ENCODE assay signal across 18 cellular contexts in genomic region chr7:100911484-100911883, GRCh38. TPM values are rescaled to one million over a fixed set of nuclear protein-coding genes. Genes with fewer than 3 reads are reported as not detected.
DNase-seq lines count a peak whose midpoint lies in the region; ATAC-seq and TF ChIP-seq lines count a peak whose summit lies in the region.
"Had no signal": no experiment of that assay in that cellular context is flagged by ENCODE, and none has a peak within 500 bp of the region (broad histone marks: within the 10 kb centered on the region; RNA-seq: fewer than 3 reads in every experiment).

No MANE protein-coding gene starts in this region.

- H3K36me3 ChIP-seq in colonic mucosa, result no peaks in the 10 kb centered on the region
- no peaks in the 10 kb centered on the region for H3K36me3 ChIP-seq in osteoblast (ENCODE audit: insufficient read depth, low read length)
- H3K36me3 ChIP-seq: BE2C had no signal

- H3K27me3 ChIP-seq in colonic mucosa, result no peaks in the 10 kb centered on the region
- H3K27me3 ChIP-seq in osteoblast (ENCODE audit: insufficient read depth, low read length), result peaks cover 3% of the 10 kb centered on the region

- no peak for DNase-seq in colonic mucosa
- DNase-seq in left colon, result no peak
- DNase-seq in posterior vena cava (ENCODE audit: low spot score), result peak; percentile 5
- DNase-seq in MV-4-11 (lab: John Stamatoyannopoulos, UW), result no peak
- no peak for DNase-seq in osteoblast (ENCODE audit: insufficient read length, low spot score, missing footprints)
- no peak for DNase-seq in left cardiac atrium
- DNase-seq: BE2C; C1 segment of cervical spinal cord; Caco-2; CD4-positive, alpha-beta T cell; GDM1; GOT3; H7; HFFc6; IMR-90 had no signal

- no peak overlapping the region for H3K4me2 ChIP-seq in osteoblast (ENCODE audit: insufficient read depth, low read length)

- no peak for TF ChIP-seq CTCF in colonic mucosa (IDR thresholded peaks at IDR 0.05)
- no peak for TF ChIP-seq CTCF in osteoblast (IDR thresholded peaks at IDR 0.05; ENCODE audit: extremely low read depth, low read depth, low read length)

- no peaks in the 10 kb centered on the region for H3K9me3 ChIP-seq in colonic mucosa
- no peaks in the 10 kb centered on the region for H3K9me3 ChIP-seq in osteoblast (ENCODE audit: low read depth, low read length)
- H3K9me3 ChIP-seq: BE2C, Caco-2 had no signal

- H3K27ac ChIP-seq in colonic mucosa, result peak overlapping the region; percentile 32
- H3K27ac ChIP-seq in osteoblast (ENCODE audit: low read depth, low read length), result no peak overlapping the region

- no peak overlapping the region for H2AFZ ChIP-seq in osteoblast (ENCODE audit: low read length)

- intact Hi-C loops in colonic mucosa (cut with DNase I) (no loop called here), left colon (cut with DNase I, micrococcal nuclease) (no loop called here), posterior vena cava (cut with DNase I) (no loop called here), left cardiac atrium (cut with DNase I) (no loop called here)

- ATAC-seq in left colon (peak; percentile 60), left cardiac atrium (no peak)
- ATAC-seq: HCT116 had no signal

- no peaks in the 10 kb centered on the region for H3K79me2 ChIP-seq in osteoblast (ENCODE audit: insufficient read depth, low read length)

- H3K4me1 ChIP-seq in colonic mucosa, result no peaks in the 10 kb centered on the region
- H3K4me1 ChIP-seq in osteoblast (ENCODE audit: insufficient read depth, low read length), result no peaks in the 10 kb centered on the region
- H3K4me1 ChIP-seq: BE2C had no signal

- H4K20me1 ChIP-seq in osteoblast (ENCODE audit: insufficient read depth, low read length), result no peaks in the 10 kb centered on the region

- no peak overlapping the region for H3K9ac ChIP-seq in colonic mucosa (ENCODE audit: low read depth in 2 of 2, low read length in 2 of 2)

- H3K4me3 ChIP-seq in colonic mucosa (no peak overlapping the region), osteoblast (ENCODE audit: insufficient read depth, low read length) (no peak overlapping the region)

RNA-seq across cellular contexts. Expression of gene ACHE, which starts 15.8 kb away (rescaled TPM):
- total RNA-seq in colonic mucosa (10 to 100 TPM in 1 of 2 donors, 1 to 10 TPM in 1; 5.3 to 11.7 TPM), left colon (10 to 100 TPM; 18.4 to 29.2 TPM), posterior vena cava (1 to 10 TPM; 2.8 to 9.4 TPM), osteoblast (under 0.01 TPM in 2 replicates), left cardiac atrium (10 to 100 TPM in 1 of 2 donors, 1 to 10 TPM in 1; 8.5 to 30.9 TPM)
- total RNA-seq: IMR-90 had no signal

RNA-seq across cellular contexts. Expression of gene UFSP1, which starts 22.0 kb away (rescaled TPM):
- total RNA-seq in colonic mucosa (1 to 10 TPM; 2.1 to 4.4 TPM), left colon (1 to 10 TPM; 2.2 to 2.7 TPM), posterior vena cava (1 to 10 TPM; 2.7 to 3.3 TPM), osteoblast (4.7 and 5.8 TPM in 2 replicates), left cardiac atrium (1 to 10 TPM; 2.7 to 4.3 TPM)

RNA-seq across cellular contexts. Expression of gene SRRT, which starts 36.6 kb away (rescaled TPM):
- total RNA-seq in colonic mucosa (100 to 1,000 TPM; 114 to 204 TPM), left colon (100 to 1,000 TPM in 1 of 2 donors, 10 to 100 TPM in 1; 85.9 to 116 TPM), posterior vena cava (10 to 100 TPM; 78.0 to 91.2 TPM), osteoblast (31.2 and 42.0 TPM in 2 replicates), left cardiac atrium (10 to 100 TPM; 65.1 to 87.0 TPM)

RNA-seq across cellular contexts. Expression of gene MUC3A, which starts 37.9 kb away (rescaled TPM):
- total RNA-seq in colonic mucosa, result 100 to 1,000 TPM; 137 to 149 TPM
- total RNA-seq in left colon, result 100 to 1,000 TPM; 144 to 185 TPM
- total RNA-seq in posterior vena cava, result under 1 TPM; 0.52 to 0.74 TPM
- not detected in 2 replicates for total RNA-seq in osteoblast
- under 1 TPM; 0.35 to 0.76 TPM for total RNA-seq in left cardiac atrium
- total RNA-seq: A172; CD4-positive, alpha-beta T cell; Daoy; HFFc6; IMR-90 had no signal

RNA-seq across cellular contexts. Expression of gene TRIP6, which starts 44.3 kb away (rescaled TPM):
- 10 to 100 TPM; 34.8 to 40.2 TPM for total RNA-seq in colonic mucosa
- 10 to 100 TPM; 18.6 to 21.4 TPM for total RNA-seq in left colon
- total RNA-seq in posterior vena cava, result 10 to 100 TPM; 55.7 to 58.7 TPM
- total RNA-seq in osteoblast, result 115 TPM in 2 replicates
- total RNA-seq in left cardiac atrium, result 10 to 100 TPM; 36.5 to 48.0 TPM
